In the genomic region with DNA sequence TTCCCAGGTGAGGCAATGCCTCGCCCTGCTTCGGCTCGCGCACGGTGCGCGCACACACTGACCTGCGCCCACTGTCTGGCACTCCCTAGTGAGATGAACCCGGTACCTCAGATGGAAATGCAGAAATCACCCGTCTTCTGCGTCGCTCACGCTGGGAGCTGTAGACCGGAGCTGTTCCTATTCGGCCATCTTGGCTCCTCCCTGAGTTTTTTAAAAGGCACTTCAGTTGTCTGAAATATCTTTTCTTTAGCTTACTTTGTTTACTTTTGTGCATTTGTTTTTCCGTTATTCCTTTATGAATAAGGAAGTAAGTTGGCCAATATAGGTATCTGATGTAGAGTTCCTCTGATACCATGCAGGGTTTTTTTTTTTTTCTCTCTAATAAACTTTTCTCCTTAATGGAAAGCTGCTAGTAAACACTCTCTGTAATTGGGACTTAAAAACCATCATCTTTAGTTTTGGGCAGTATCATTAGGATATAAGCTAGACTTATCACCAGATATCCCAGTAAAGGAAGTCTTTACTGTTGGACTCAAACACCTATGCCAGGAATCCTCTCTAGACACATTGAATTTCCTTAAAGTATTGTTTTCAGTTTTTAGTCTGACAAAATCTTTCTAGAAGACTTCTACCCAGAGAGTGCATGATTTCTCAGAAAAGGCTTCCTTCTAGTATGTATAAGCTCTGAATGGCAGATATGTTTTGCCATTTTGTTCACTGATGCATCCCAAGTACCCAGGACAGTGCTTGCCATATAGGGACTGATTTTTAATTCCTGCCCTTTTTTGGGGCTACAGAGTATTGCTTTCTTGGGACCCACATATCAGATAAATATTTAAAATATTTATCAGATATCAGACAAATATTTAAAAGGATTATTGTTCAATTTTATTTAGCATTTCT, we compare ENCODE assay signal across 8 cellular contexts. TPM values are rescaled to one million over a fixed set of nuclear protein-coding genes. Genes with fewer than 3 reads are reported as not detected.
DNase-seq lines count a peak whose midpoint lies in the region; ATAC-seq, FAIRE-seq and TF ChIP-seq lines count a peak whose summit lies in the region.

No MANE protein-coding gene starts in this region.

- intact Hi-C loops in endothelial cell of umbilical vein (cut with micrococcal nuclease): no loop called here

- no peaks in the 10 kb centered on the region for H3K9me3 Mint-ChIP-seq in osteocyte (ENCODE audit: unreplicated experiment)

- no peaks in the 10 kb centered on the region for H4K20me1 ChIP-seq in endothelial cell of umbilical vein (replicated peaks; ENCODE audit: control insufficient read depth, extremely low read depth, insufficient read depth, low read length)

- no peaks in the 10 kb centered on the region for H3K4me1 ChIP-seq in NT2/D1 (ENCODE audit: insufficient read depth, insufficient read length)
- H3K4me1 ChIP-seq in endothelial cell of umbilical vein (ENCODE audit: control insufficient read depth, extremely low read depth, insufficient read depth, low read length): peaks cover 26% of the 10 kb centered on the region

- peaks cover under 1% of the 10 kb centered on the region for H3K36me3 ChIP-seq in NT2/D1 (ENCODE audit: insufficient read depth, insufficient read length, low read length)
- no peaks in the 10 kb centered on the region for H3K36me3 ChIP-seq in endothelial cell of umbilical vein (ENCODE audit: control insufficient read depth in 2 of 2, extremely low read depth in 1 of 2, insufficient read depth in 2 of 2, low read length in 2 of 2)

- no peaks in the 10 kb centered on the region for H3K79me2 ChIP-seq in endothelial cell of umbilical vein (ENCODE audit: control insufficient read depth, insufficient read depth, low read length)

- H2AFZ ChIP-seq in endothelial cell of umbilical vein (ENCODE audit: low read depth, low read length): peak overlapping the region; percentile 44

- H3K27ac ChIP-seq in endothelial cell of umbilical vein (ENCODE audit: insufficient read depth, low read depth, low read length): peak overlapping the region; percentile 48

- TF ChIP-seq CTCF in GM12864 (IDR thresholded peaks at IDR 0.05; ENCODE audit: low read depth, low read length, missing control alignments) (no peak), endothelial cell of umbilical vein (IDR thresholded peaks at IDR 0.05; ENCODE audit: extremely low read depth in 1 of 2, insufficient read depth in 1 of 2, low read depth in 1 of 2, low read length in 2 of 2) (no peak), osteocyte (IDR thresholded peaks at IDR 0.05) (no peak)

- CTCF ChIA-PET in endothelial cell of umbilical vein (lab: Charles Lee): interaction anchor here (0.6 to 2.2 kb wide), 5 partner anchors 34 to 118 kb away, joined by 3 to 7 read pairs (median 4); partner anchors contain the start of gene ZNF638

- no peak for FAIRE-seq in endothelial cell of umbilical vein (lab: Jason Lieb, UNC)

- peak overlapping the region; percentile 82 for H3K27ac Mint-ChIP-seq in osteocyte (ENCODE audit: unreplicated experiment)

- BruUV-seq in endothelial cell of umbilical vein (replicated peaks; lab: Mats Ljungman, UMichigan): TSS peak; percentile 35

- no peak for DNase-seq in GM12864 (ENCODE audit: low read depth)
- no peak for DNase-seq in NT2/D1 (ENCODE audit: low read depth, low spot score)
- DNase-seq in endothelial cell of umbilical vein (ENCODE audit: low read depth, low spot score): peak; percentile 20
- no peak for DNase-seq in osteocyte (ENCODE audit: extremely low spot score, unreplicated experiment)
- no peak for DNase-seq in NCI-H128 (lab: John Stamatoyannopoulos, UW; ENCODE audit: unreplicated experiment)
- DNase-seq in T-helper 9 cell: no peak

- dilution Hi-C loops in endothelial cell of umbilical vein (cut with MboI; ENCODE audit: extremely low pct_ligation_motif_present, low sequenced_read_pairs): no loop called here

- no peaks in the 10 kb centered on the region for H3K9me1 ChIP-seq in endothelial cell of umbilical vein (replicated peaks; ENCODE audit: control insufficient read depth, extremely low read depth, insufficient read depth, low read length)

- TF ChIP-seq POLR2A in endothelial cell of umbilical vein (IDR thresholded peaks at IDR 0.05; ENCODE audit: low read depth, low read length): no peak

- peaks cover 9% of the 10 kb centered on the region for H3K36me3 Mint-ChIP-seq in osteocyte (ENCODE audit: unreplicated experiment)

- no peaks in the 10 kb centered on the region for H3K27me3 Mint-ChIP-seq in osteocyte (ENCODE audit: unreplicated experiment)

- peaks cover 6% of the 10 kb centered on the region for H3K4me1 Mint-ChIP-seq in osteocyte (ENCODE audit: unreplicated experiment)

- H3K27me3 ChIP-seq in NT2/D1 (ENCODE audit: insufficient read depth, insufficient read length): no peaks in the 10 kb centered on the region
- H3K27me3 ChIP-seq in endothelial cell of umbilical vein (ENCODE audit: control insufficient read depth in 2 of 2, insufficient read depth in 2 of 2, low read length in 2 of 2): no peaks in the 10 kb centered on the region

- H3K4me3 ChIP-seq in GM12864 (ENCODE audit: low read depth, low read length) (peak overlapping the region; percentile 28), NT2/D1 (ENCODE audit: insufficient read length, low read depth) (peak overlapping the region; percentile 6), endothelial cell of umbilical vein (replicated peaks in 1 of 3; ENCODE audit: insufficient read depth in 1 of 3, low read depth in 1 of 3, low read length in 3 of 3) (peak overlapping the region; percentile 22 to 67 (median 31))

- peak overlapping the region; percentile 42 for H3K9ac ChIP-seq in NT2/D1 (ENCODE audit: insufficient read length, low read depth)
- H3K9ac ChIP-seq in endothelial cell of umbilical vein (replicated peaks; ENCODE audit: extremely low read depth, insufficient read depth, low read length): peak overlapping the region; percentile 51

- H3K4me2 ChIP-seq in endothelial cell of umbilical vein (ENCODE audit: insufficient read depth, low read length): peak overlapping the region; percentile 72

- peak overlapping the region; percentile 72 for H3K4me3 Mint-ChIP-seq in osteocyte (ENCODE audit: unreplicated experiment)

- POLR2A ChIA-PET in endothelial cell of umbilical vein (lab: Charles Lee): no interaction called here

- H3K9me3 ChIP-seq in NT2/D1 (ENCODE audit: insufficient read depth, low read length) (no peaks in the 10 kb centered on the region), endothelial cell of umbilical vein (replicated peaks; ENCODE audit: control insufficient read depth, insufficient read depth, low read length) (no peaks in the 10 kb centered on the region)

- no peak for ATAC-seq in HG02759 (IDR thresholded peaks at IDR 0.05; ENCODE audit: unreplicated experiment)
- ATAC-seq in GM21381 (IDR thresholded peaks at IDR 0.05; ENCODE audit: unreplicated experiment): no peak

TF ChIP-seq in endothelial cell of umbilical vein, 7 proteins besides CTCF, POLR2A, EP300 and RAD21:
- no peak for TF ChIP-seq GATA2 (IDR thresholded peaks at IDR 0.05; ENCODE audit: insufficient read depth, insufficient read length, low read depth, low read length)
- TF ChIP-seq, protein P1, sequence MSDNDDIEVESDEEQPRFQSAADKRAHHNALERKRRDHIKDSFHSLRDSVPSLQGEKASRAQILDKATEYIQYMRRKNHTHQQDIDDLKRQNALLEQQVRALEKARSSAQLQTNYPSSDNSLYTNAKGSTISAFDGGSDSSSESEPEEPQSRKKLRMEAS (IDR thresholded peaks at IDR 0.05; ENCODE audit: insufficient read depth, insufficient read length): no peak
- no peak for TF ChIP-seq FOS (IDR thresholded peaks at IDR 0.05; ENCODE audit: borderline replicate concordance, insufficient read depth, low read length)
- TF ChIP-seq POLR2AphosphoS5 (IDR thresholded peaks at IDR 0.05; ENCODE audit: insufficient read depth, low read depth, low read length): no peak
- TF ChIP-seq JUN (IDR thresholded peaks at IDR 0.05; ENCODE audit: borderline replicate concordance, insufficient read depth, insufficient read length, low read depth): no peak
- no peak for TF ChIP-seq EZH2 (IDR thresholded peaks at IDR 0.05; ENCODE audit: borderline replicate concordance, low read depth, low read length, severe bottlenecking)
- no peak for TF ChIP-seq MYC (IDR thresholded peaks at IDR 0.05; ENCODE audit: low read depth, low read length)

RNA-seq across cellular contexts. Expression of gene DYSF, which starts 35.8 kb away (rescaled TPM):
- total RNA-seq in endothelial cell of umbilical vein (134 and 152 TPM in 2 replicates), osteocyte (68.8 and 72.0 TPM in 2 replicates)
- 50.9 and 53.5 TPM in 2 replicates for polyA plus RNA-seq in endothelial cell of umbilical vein
- 49.0 and 50.6 TPM in 2 replicates for polyA plus RNA-seq in endothelial cell of umbilical vein (2011; cell fraction: cytosol; rRNA removed)
- 84.1 and 102 TPM in 2 replicates for polyA plus RNA-seq in endothelial cell of umbilical vein (2011; cell fraction: nucleus; rRNA removed)
- 29.9 and 46.0 TPM in 2 replicates for polyA plus RNA-seq in endothelial cell of umbilical vein (2012)
- polyA minus RNA-seq in endothelial cell of umbilical vein: 111 and 117 TPM in 2 replicates
- polyA minus RNA-seq in endothelial cell of umbilical vein (2011; cell fraction: cytosol; rRNA and poly(A)+ RNA removed): 0.72 TPM
- polyA minus RNA-seq in endothelial cell of umbilical vein (2011; cell fraction: nucleus; rRNA and poly(A)+ RNA removed): 62.9 and 88.7 TPM in 2 replicates
